ENCODE assay signal across 16 cellular contexts in the genomic region with DNA sequence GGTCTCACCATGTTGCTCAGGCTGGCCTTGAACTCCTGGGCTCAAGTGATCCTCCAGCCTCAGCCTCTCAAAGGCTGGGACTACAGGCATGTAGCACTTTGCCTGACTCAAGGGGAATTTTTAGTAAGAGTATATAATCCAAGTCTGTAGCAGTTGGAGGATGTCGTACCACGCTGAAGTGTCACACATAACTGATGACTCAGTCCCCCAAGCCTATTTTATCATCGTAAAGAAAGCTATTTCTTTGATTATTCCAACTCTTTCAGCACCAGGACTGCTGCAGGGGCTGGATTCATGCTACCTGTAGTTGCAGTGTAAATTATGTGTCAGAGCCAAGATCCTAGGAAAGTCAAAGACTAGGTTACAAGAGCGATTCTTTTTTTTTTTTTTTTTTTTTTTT. TPM values are rescaled to one million over a fixed set of nuclear protein-coding genes. Genes with fewer than 3 reads are reported as not detected.
DNase-seq lines count a peak whose midpoint lies in the region; ATAC-seq and TF ChIP-seq lines count a peak whose summit lies in the region.
"Had no signal": no experiment of that assay in that cellular context is flagged by ENCODE, and none has a peak within 500 bp of the region (broad histone marks: within the 10 kb centered on the region; RNA-seq: fewer than 3 reads in every experiment).

No MANE protein-coding gene starts in this region.

- H3K27me3 ChIP-seq in Caco-2 (replicated peaks; ENCODE audit: control insufficient read depth, insufficient read depth, low read length) (no peaks in the 10 kb centered on the region), foreskin keratinocyte (no peaks in the 10 kb centered on the region)
- H3K27me3 ChIP-seq: BLaER1 treated with 17β-estradiol and CSF1 and Interleukin-3, amounts not matched to agents 10 nM and 100 nM; dorsolateral prefrontal cortex had no signal

- H3K27me3 Mint-ChIP-seq in Caco-2 (ENCODE audit: insufficient read depth, unreplicated experiment) (no peaks in the 10 kb centered on the region), T-helper 17 cell (no peaks in the 10 kb centered on the region)

- POLR2A ChIA-PET in Caco-2 (lab: Charles Lee), result interaction anchor here (0.7 kb wide), 1 partner anchor 79 kb away, joined by 7 read pairs; no protein-coding TSS in a partner anchor

- H3K9me3 ChIP-seq in Caco-2 (peaks cover 5% of the 10 kb centered on the region; the same call in 1 of the 2 replicates), T-helper 17 cell (ENCODE audit: control insufficient read depth, low read length, poor library complexity, severe bottlenecking) (no peaks in the 10 kb centered on the region)

- H3K36me3 Mint-ChIP-seq in Caco-2 (ENCODE audit: insufficient read depth, unreplicated experiment) (peaks cover 6% of the 10 kb centered on the region), T-helper 17 cell (ENCODE audit: low read depth) (no peaks in the 10 kb centered on the region)

- no peaks in the 10 kb centered on the region for H3K36me3 ChIP-seq in Caco-2 (ENCODE audit: control insufficient read depth, insufficient read depth, low read length)

- H3K27ac Mint-ChIP-seq in Caco-2 (ENCODE audit: unreplicated experiment), result no peak overlapping the region
- H3K27ac Mint-ChIP-seq in T-helper 17 cell, result no peak overlapping the region

- no peak overlapping the region for H3K27ac ChIP-seq in foreskin keratinocyte
- H3K27ac ChIP-seq: SK-N-MC had no signal

- H3K4me1 ChIP-seq in Caco-2 (no peaks in the 10 kb centered on the region), foreskin keratinocyte (peaks cover 18% of the 10 kb centered on the region)

- ATAC-seq in T-helper 17 cell (no peak), foreskin keratinocyte (peak; percentile 28)
- ATAC-seq: right cardiac atrium had no signal

- CTCF ChIA-PET in Caco-2 (lab: Charles Lee), result no interaction called here

- no peaks in the 10 kb centered on the region for H3K9me3 Mint-ChIP-seq in Caco-2 (ENCODE audit: unreplicated experiment)

- no peak overlapping the region for H3K4me3 ChIP-seq in Caco-2 (ENCODE audit: low read depth, low read length)

- no peaks in the 10 kb centered on the region for H3K4me1 Mint-ChIP-seq in Caco-2 (ENCODE audit: low read depth, unreplicated experiment)
- peaks cover 19% of the 10 kb centered on the region for H3K4me1 Mint-ChIP-seq in T-helper 17 cell

- BruUV-seq in Caco-2 (replicated peaks; lab: Mats Ljungman, UMichigan), result no TSS peak

- TF ChIP-seq CTCF in Caco-2 (IDR thresholded peaks at IDR 0.05; ENCODE audit: insufficient read depth in 1 of 2, low read depth in 1 of 2, low read length in 1 of 2, severe bottlenecking in 1 of 2, unreplicated experiment in 1 of 2) (no peak), foreskin keratinocyte (conservative IDR thresholded peaks at IDR 0.05) (no peak)

- H3K4me3 Mint-ChIP-seq in Caco-2 (ENCODE audit: unreplicated experiment), result peak overlapping the region; percentile 88
- H3K4me3 Mint-ChIP-seq in T-helper 17 cell, result peak overlapping the region; percentile 69

- peak; percentile 22 for DNase-seq in 8988T
- no peak for DNase-seq in Caco-2
- DNase-seq in T-helper 17 cell, result no peak
- DNase-seq in foreskin keratinocyte, result peak; percentile 46 to 76
- DNase-seq in NCI-H526 (lab: John Stamatoyannopoulos, UW), result no peak
- DNase-seq in amygdala (lab: John Stamatoyannopoulos, UW), result no peak
- DNase-seq in hippocampal formation (lab: John Stamatoyannopoulos, UW), result no peak
- DNase-seq in MV-4-11 (lab: John Stamatoyannopoulos, UW), result no peak
- DNase-seq: dorsolateral prefrontal cortex, foreskin melanocyte, kidney glomerular epithelial cell, NCI-H2029, substantia nigra had no signal

- intact Hi-C loops in Caco-2 (cut with micrococcal nuclease; ENCODE audit: unreplicated experiment), result no loop called here

RNA-seq across cellular contexts. Expression of a gene that starts 1.4 kb away (rescaled TPM):
- total RNA-seq in Caco-2 (2022), result 44.2 and 45.8 TPM in 2 replicates
- 10 to 100 TPM; 18.0 to 18.7 TPM for total RNA-seq in T-helper 17 cell
- 51.2 and 52.4 TPM in 2 replicates for total RNA-seq in foreskin keratinocyte
- polyA plus RNA-seq in foreskin keratinocyte, result 14.9 and 17.9 TPM in 2 replicates

RNA-seq across cellular contexts. Expression of a gene that starts 39.3 kb away (rescaled TPM):
- total RNA-seq in Caco-2 (2022) (29.8 and 37.7 TPM in 2 replicates), T-helper 17 cell (100 to 1,000 TPM; 124 to 134 TPM), foreskin keratinocyte (15.5 and 16.3 TPM in 2 replicates)
- 1.7 and 2.1 TPM in 2 replicates for polyA plus RNA-seq in foreskin keratinocyte

Comparison
In these comparisons a context has a peak if more than half of its experiments do, and no peak if none do; other contexts are left out.
1. DNase-seq: peak in 8988T (single experiment) and foreskin keratinocyte (2 of 2); none in Caco-2 (0 of 2), T-helper 17 cell (0 of 3), NCI-H526 (0 of 2), amygdala (0 of 56), hippocampal formation (0 of 2) and MV-4-11 (single experiment).